10 cellular contexts compared by ENCODE assay signal in the genomic region with DNA sequence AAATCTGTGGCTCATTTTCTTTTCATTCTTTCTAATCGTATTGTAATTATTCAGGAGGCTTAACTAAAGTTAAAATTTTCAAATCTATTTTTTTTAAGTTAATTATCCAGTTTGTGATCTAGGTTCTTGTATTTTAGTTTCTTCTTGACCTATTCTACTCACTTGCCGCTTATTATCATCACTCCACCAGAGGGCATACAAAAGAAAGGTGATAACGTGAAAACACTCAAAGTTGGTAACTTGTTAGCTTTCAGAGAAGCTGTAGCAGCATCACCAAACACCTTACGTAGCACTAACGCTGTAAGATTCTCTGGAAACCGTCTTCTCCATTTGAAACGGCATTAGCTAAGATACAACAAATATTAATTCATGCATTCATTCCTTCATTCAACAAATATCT. TPM values are rescaled to one million over a fixed set of nuclear protein-coding genes. Genes with fewer than 3 reads are reported as not detected.
DNase-seq lines count a peak whose midpoint lies in the region; ATAC-seq, FAIRE-seq and TF ChIP-seq lines count a peak whose summit lies in the region.
"Had no signal": no experiment of that assay in that cellular context is flagged by ENCODE, and none has a peak within 500 bp of the region (broad histone marks: within the 10 kb centered on the region; RNA-seq: fewer than 3 reads in every experiment).

No MANE protein-coding gene starts in this region.

- TF ChIP-seq CTCF in DND-41 (IDR thresholded peaks at IDR 0.05; ENCODE audit: borderline replicate concordance, extremely low read depth, low read length, poor library complexity, severe bottlenecking), result peak; percentile 54
- TF ChIP-seq CTCF in liver (IDR thresholded peaks at IDR 0.05; ENCODE audit: low read depth, low read length, missing input control), result no peak
- TF ChIP-seq CTCF in GM10248 (IDR thresholded peaks at IDR 0.05; ENCODE audit: control extremely low read depth, extremely low read depth, low read depth, missing control alignments), result no peak

- ATAC-seq in DND-41 (ENCODE audit: insufficient read depth, low read depth), result no peak
- ATAC-seq in HG03378 (IDR thresholded peaks at IDR 0.05; ENCODE audit: unreplicated experiment), result no peak

- no peak overlapping the region for H2AFZ ChIP-seq in DND-41 (ENCODE audit: low read depth, low read length)

- H3K9me3 ChIP-seq in DND-41 (ENCODE audit: insufficient read depth, low read length, severe bottlenecking) (no peaks in the 10 kb centered on the region), adipocyte (ENCODE audit: control insufficient read depth, low read length) (no peaks in the 10 kb centered on the region), liver (ENCODE audit: control insufficient read depth in 4 of 4, low read length in 3 of 4) (peaks cover 0 to 1% (median 0%) of the 10 kb centered on the region in 4 donors)

- no peak for FAIRE-seq in GM12891 (lab: Jason Lieb, UNC)
- FAIRE-seq: islet of Langerhans had no signal

- H4K20me1 ChIP-seq in DND-41 (ENCODE audit: insufficient read depth, low read length), result peaks cover 13% of the 10 kb centered on the region

- peak overlapping the region; percentile 24; the same call in 1 of the 2 replicates for H3K4me2 ChIP-seq in DND-41 (ENCODE audit: insufficient read depth, low read length)

- POLR2A ChIA-PET in GM10248 (lab: Yijun Ruan, JAX), result no interaction called here

- H3K27ac ChIP-seq in DND-41 (ENCODE audit: low read length) (no peak overlapping the region), liver (ENCODE audit: low read depth in 1 of 2, low read length in 2 of 2) (no peak overlapping the region)

- H3K36me3 ChIP-seq in DND-41 (ENCODE audit: insufficient read depth, low read length), result peaks cover 14% of the 10 kb centered on the region; the same call in 1 of the 2 replicates
- H3K36me3 ChIP-seq in adipocyte (ENCODE audit: control insufficient read depth, insufficient read depth, low read length, severe bottlenecking), result no peaks in the 10 kb centered on the region
- no peaks in the 10 kb centered on the region for H3K36me3 ChIP-seq in liver (ENCODE audit: control insufficient read depth in 4 of 4, insufficient read depth in 3 of 4, low read depth in 1 of 4, low read length in 3 of 4)

- H3K4me3 ChIP-seq in DND-41 (ENCODE audit: low read depth in 1 of 2, low read length in 2 of 2), result no peak overlapping the region
- H3K4me3 ChIP-seq in adipocyte (ENCODE audit: low read length), result no peak overlapping the region
- H3K4me3 ChIP-seq in liver (ENCODE audit: low read depth in 1 of 3, low read length in 3 of 3), result no peak overlapping the region

- peaks cover 33% of the 10 kb centered on the region for H3K4me1 ChIP-seq in DND-41 (ENCODE audit: insufficient read depth, low read length)
- peaks cover 24% of the 10 kb centered on the region for H3K4me1 ChIP-seq in adipocyte (ENCODE audit: control insufficient read depth, insufficient read depth, low read length)
- peaks cover 2 to 9% (median 7%) of the 10 kb centered on the region in 4 donors for H3K4me1 ChIP-seq in liver (ENCODE audit: control insufficient read depth in 4 of 4, insufficient read depth in 4 of 4, low read length in 3 of 4)

- CTCF ChIA-PET in GM10248 (lab: Yijun Ruan, JAX), result no interaction called here

- no peak for TF ChIP-seq POLR2A in GM12891 (IDR thresholded peaks at IDR 0.05; ENCODE audit: low read depth, low read length)

- no peak overlapping the region for H3K9ac ChIP-seq in DND-41 (ENCODE audit: low read depth, low read length)
- H3K9ac ChIP-seq in adipocyte (ENCODE audit: low read length), result no peak overlapping the region
- H3K9ac ChIP-seq in liver (ENCODE audit: low read depth in 1 of 2, low read length in 2 of 2), result no peak overlapping the region

- H3K27me3 ChIP-seq in DND-41 (ENCODE audit: insufficient read depth, low read length, poor library complexity) (no peaks in the 10 kb centered on the region), adipocyte (replicated peaks; ENCODE audit: control insufficient read depth, insufficient read depth, low read length) (no peaks in the 10 kb centered on the region), liver (ENCODE audit: control insufficient read depth in 4 of 4, insufficient read depth in 4 of 4, low read length in 3 of 4) (peaks cover 0 to 4% (median 2%) of the 10 kb centered on the region in 4 donors)

- no peak for DNase-seq in DND-41
- DNase-seq in HT-29 (ENCODE audit: low spot score), result peak; percentile 66
- DNase-seq in adipocyte (ENCODE audit: low read depth), result peak; percentile 38
- DNase-seq in GM10248 (ENCODE audit: extremely low spot score), result no peak
- no peak for DNase-seq in GM12891 (ENCODE audit: insufficient read length, low spot score)
- DNase-seq: activated T-cell treated with anti-CD3 and anti-CD28 coated beads, Interleukin-2, amount 50 U/mL, for 24 hours; NCI-H1092 treated with DMSO at 0.1 percent for 48 hours had no signal

- TF ChIP-seq RAD21 in liver (IDR thresholded peaks at IDR 0.05), result peak; percentile 32 to 57

- peaks cover 91% of the 10 kb centered on the region for H3K79me2 ChIP-seq in DND-41 (ENCODE audit: insufficient read depth, low read length)

- 43% methylated on average over 7 of the region's 7 CpGs for WGBS in liver

TF ChIP-seq in liver, 16 proteins besides CTCF, POLR2A, EP300 and RAD21 (continues in another document):
- TF ChIP-seq, protein P1, sequence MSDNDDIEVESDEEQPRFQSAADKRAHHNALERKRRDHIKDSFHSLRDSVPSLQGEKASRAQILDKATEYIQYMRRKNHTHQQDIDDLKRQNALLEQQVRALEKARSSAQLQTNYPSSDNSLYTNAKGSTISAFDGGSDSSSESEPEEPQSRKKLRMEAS (IDR thresholded peaks at IDR 0.05), result no peak
- TF ChIP-seq HNF4A (conservative IDR thresholded peaks at IDR 0.05) (no peak), YY1 (IDR thresholded peaks at IDR 0.05) (no peak), RXRA (IDR thresholded peaks at IDR 0.05) (no peak)
- TF ChIP-seq, protein P2, sequence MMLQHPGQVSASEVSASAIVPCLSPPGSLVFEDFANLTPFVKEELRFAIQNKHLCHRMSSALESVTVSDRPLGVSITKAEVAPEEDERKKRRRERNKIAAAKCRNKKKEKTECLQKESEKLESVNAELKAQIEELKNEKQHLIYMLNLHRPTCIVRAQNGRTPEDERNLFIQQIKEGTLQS (IDR thresholded peaks at IDR 0.05), result no peak

TF ChIP-seq in GM12891, 5 proteins besides CTCF, POLR2A, EP300 and RAD21:
- no peak for TF ChIP-seq PAX5 (IDR thresholded peaks at IDR 0.05; ENCODE audit: insufficient read depth, low read length, severe bottlenecking)
- no peak for TF ChIP-seq TAF1 (IDR thresholded peaks at IDR 0.05; ENCODE audit: low read depth, low read length)
- no peak for TF ChIP-seq SPI1 (IDR thresholded peaks at IDR 0.05; ENCODE audit: low read depth, low read length)
- TF ChIP-seq POU2F2 (IDR thresholded peaks at IDR 0.05; ENCODE audit: low read depth, low read length), result no peak
- no peak for TF ChIP-seq POLR2AphosphoS5 (IDR thresholded peaks at IDR 0.05; ENCODE audit: low read depth, low read length)

RNA-seq across cellular contexts. Expression of a gene that starts 4.8 kb away (rescaled TPM):
- total RNA-seq in HT-29 (2014; rRNA removed; shearing (Covaris generic)), result not detected in 2 replicates
- 10 to 100 TPM in 1 of 2 donors, 1 to 10 TPM in 1; 7.8 to 19.9 TPM for total RNA-seq in liver
- polyA plus RNA-seq in liver, result 1 to 10 TPM; 1.9 to 2.5 TPM
- polyA plus RNA-seq in GM12891 (2012; ENCODE audit: low read depth, missing spikeins), result 0.42 TPM

Comparison
In these comparisons a context has a peak if more than half of its experiments do, and no peak if none do; other contexts are left out.
1. DNase-seq: peak in HT-29 (single experiment) and adipocyte (single experiment); none in DND-41 (single experiment), GM10248 (single experiment) and GM12891 (single experiment).